ENCODE assay signal across 16 cellular contexts in the genomic region with DNA sequence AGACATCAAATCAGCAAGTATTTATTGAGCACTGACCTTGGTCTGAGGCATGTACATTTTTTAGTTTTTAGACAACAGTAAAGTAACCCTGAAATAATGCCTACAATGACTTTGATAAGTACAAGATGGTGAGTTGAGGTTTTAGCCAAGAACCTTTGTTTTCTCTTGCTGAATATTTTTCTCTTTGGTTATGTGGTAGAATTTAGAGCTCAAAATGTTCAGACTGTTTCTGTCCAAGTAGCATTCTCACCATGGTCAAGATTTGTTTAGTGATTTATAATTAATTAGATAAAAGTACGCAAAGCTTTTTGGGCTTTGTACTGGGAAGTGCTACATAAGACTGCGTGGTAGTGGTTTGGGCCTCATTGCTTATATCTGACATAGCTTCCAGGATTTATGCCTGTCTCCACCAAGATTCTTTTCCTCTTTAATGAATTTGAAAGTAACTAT.
DNase-seq lines count a peak whose midpoint lies in the region; ATAC-seq and TF ChIP-seq lines count a peak whose summit lies in the region.
"Had no signal": no experiment of that assay in that cellular context is flagged by ENCODE, and none has a peak within 500 bp of the region (broad histone marks: within the 10 kb centered on the region; RNA-seq: fewer than 3 reads in every experiment).

No MANE protein-coding gene starts in this region.

- H3K27me3 ChIP-seq in adipocyte (replicated peaks; ENCODE audit: control insufficient read depth, insufficient read depth, low read length) (no peaks in the 10 kb centered on the region), skeletal muscle satellite cell (ENCODE audit: control insufficient read depth, insufficient read depth, low read length) (no peaks in the 10 kb centered on the region)
- H3K27me3 ChIP-seq: BE2C, neural progenitor cell had no signal

- ATAC-seq in stimulated activated naive B cell treated with anti-CD40 and anti-IgM and Interleukin-4, amounts not matched to agents 10 μg/mL and 1 μg/mL and 100 μg/mL, for 72 hours (replicated peaks), result no peak
- ATAC-seq in natural killer cell, result no peak
- ATAC-seq: effector memory CD8-positive, alpha-beta T cell had no signal

- H3K4me3 ChIP-seq in AG10803 (ENCODE audit: low read length) (no peak overlapping the region), adipocyte (ENCODE audit: low read length) (peak overlapping the region; percentile 25), fibroblast of the aortic adventitia (ENCODE audit: low read depth, low read length) (no peak overlapping the region), skeletal muscle satellite cell (ENCODE audit: low read length) (peak overlapping the region; percentile 2)
- H3K4me3 ChIP-seq: neural progenitor cell had no signal

- H3K4me1 ChIP-seq in adipocyte (ENCODE audit: control insufficient read depth, insufficient read depth, low read length) (peaks cover 53% of the 10 kb centered on the region), skeletal muscle satellite cell (ENCODE audit: control insufficient read depth, insufficient read depth, low read length) (peaks cover 46% of the 10 kb centered on the region)

- no peaks in the 10 kb centered on the region for H3K9me3 Mint-ChIP-seq in stimulated activated naive B cell treated with anti-CD40 and anti-IgM and Interleukin-4, amounts not matched to agents 10 μg/mL and 1 μg/mL and 100 μg/mL, for 72 hours
- H3K9me3 Mint-ChIP-seq in natural killer cell, result no peaks in the 10 kb centered on the region
- H3K9me3 Mint-ChIP-seq: effector memory CD8-positive, alpha-beta T cell; neural progenitor cell; T-helper 2 cell treated with Interferon-gamma antibody and Interleukin-4, amounts not matched to agents 5 μg/mL and 100 μg/mL, for 36 hours had no signal

- no peak overlapping the region for H3K9ac ChIP-seq in adipocyte (ENCODE audit: low read length)
- peak overlapping the region; percentile 48 for H3K9ac ChIP-seq in skeletal muscle satellite cell (ENCODE audit: low read depth, low read length)
- H3K9ac ChIP-seq: neural progenitor cell had no signal

- peak overlapping the region; percentile 71 for H3K4me2 ChIP-seq in skeletal muscle satellite cell (ENCODE audit: low read length)
- H3K4me2 ChIP-seq: neural progenitor cell had no signal

- H3K36me3 ChIP-seq in adipocyte (ENCODE audit: control insufficient read depth, insufficient read depth, low read length, severe bottlenecking), result no peaks in the 10 kb centered on the region
- H3K36me3 ChIP-seq in skeletal muscle satellite cell (ENCODE audit: insufficient read depth, low read length), result no peaks in the 10 kb centered on the region
- H3K36me3 ChIP-seq: BE2C, neural progenitor cell had no signal

- TF ChIP-seq CTCF in AG10803 (conservative IDR thresholded peaks at IDR 0.05; ENCODE audit: low read length) (no peak), fibroblast of the aortic adventitia (IDR thresholded peaks at IDR 0.05; ENCODE audit: insufficient read depth, low read length) (no peak), natural killer cell (IDR thresholded peaks at IDR 0.05) (no peak)

- H3K27ac Mint-ChIP-seq in stimulated activated naive B cell treated with anti-CD40 and anti-IgM and Interleukin-4, amounts not matched to agents 10 μg/mL and 1 μg/mL and 100 μg/mL, for 72 hours, result no peak overlapping the region
- H3K27ac Mint-ChIP-seq in natural killer cell, result peak overlapping the region in 1 of 2 donors; percentile 47
- H3K27ac Mint-ChIP-seq: effector memory CD8-positive, alpha-beta T cell; neural progenitor cell; T-helper 2 cell treated with Interferon-gamma antibody and Interleukin-4, amounts not matched to agents 5 μg/mL and 100 μg/mL, for 36 hours had no signal

- no peaks in the 10 kb centered on the region for H3K9me3 ChIP-seq in adipocyte (ENCODE audit: control insufficient read depth, low read length)
- no peaks in the 10 kb centered on the region for H3K9me3 ChIP-seq in skeletal muscle satellite cell (replicated peaks; ENCODE audit: low read length)
- H3K9me3 ChIP-seq: BE2C had no signal

- peaks cover 10 to 21% of the 10 kb centered on the region in 2 donors for H3K4me1 Mint-ChIP-seq in stimulated activated naive B cell treated with anti-CD40 and anti-IgM and Interleukin-4, amounts not matched to agents 10 μg/mL and 1 μg/mL and 100 μg/mL, for 72 hours
- H3K4me1 Mint-ChIP-seq in natural killer cell, result peaks cover 40 to 43% of the 10 kb centered on the region in 2 donors

- no peaks in the 10 kb centered on the region for H3K27me3 Mint-ChIP-seq in stimulated activated naive B cell treated with anti-CD40 and anti-IgM and Interleukin-4, amounts not matched to agents 10 μg/mL and 1 μg/mL and 100 μg/mL, for 72 hours
- H3K27me3 Mint-ChIP-seq in natural killer cell (ENCODE audit: low read depth in 2 of 2), result no peaks in the 10 kb centered on the region
- H3K27me3 Mint-ChIP-seq: effector memory CD8-positive, alpha-beta T cell had no signal

- intact Hi-C loops in natural killer cell (cut with micrococcal nuclease), result no loop called here

- DNase-seq in AG10803 (ENCODE audit: low read depth) (peak; percentile 90), adipocyte (ENCODE audit: low read depth) (peak; percentile 57), fibroblast of the aortic adventitia (ENCODE audit: low read depth) (peak; percentile 85), HUDEP-2 (lab: John Stamatoyannopoulos, UW; ENCODE audit: unreplicated experiment in 76 of 76) (no peak), natural killer cell (no peak)
- DNase-seq in stimulated activated naive B cell treated with anti-CD40 and anti-IgM and Interleukin-4, amounts not matched to agents 10 μg/mL and 1 μg/mL and 100 μg/mL, for 72 hours, result no peak
- no peak for DNase-seq in activated T-cell treated with anti-CD3 and anti-CD28 coated beads, Interleukin-2, amount 50 U/mL, for 1 hour
- DNase-seq: activated CD4-positive, alpha-beta T cell treated with anti-CD3 and anti-CD28 coated beads, Interleukin-2, amount 50 U/mL, for 4 hours; BE2C; effector memory CD8-positive, alpha-beta T cell; NCI-H1930; NCI-H774; trophoblast cell had no signal

- H3K36me3 Mint-ChIP-seq in stimulated activated naive B cell treated with anti-CD40 and anti-IgM and Interleukin-4, amounts not matched to agents 10 μg/mL and 1 μg/mL and 100 μg/mL, for 72 hours, result peaks cover 0 to 8% of the 10 kb centered on the region in 2 donors
- H3K36me3 Mint-ChIP-seq in natural killer cell, result no peaks in the 10 kb centered on the region
- H3K36me3 Mint-ChIP-seq: neural progenitor cell had no signal

- no peak overlapping the region for H3K4me3 Mint-ChIP-seq in stimulated activated naive B cell treated with anti-CD40 and anti-IgM and Interleukin-4, amounts not matched to agents 10 μg/mL and 1 μg/mL and 100 μg/mL, for 72 hours
- no peak overlapping the region for H3K4me3 Mint-ChIP-seq in natural killer cell
- H3K4me3 Mint-ChIP-seq: effector memory CD8-positive, alpha-beta T cell; neural progenitor cell; T-helper 2 cell treated with Interferon-gamma antibody and Interleukin-4, amounts not matched to agents 5 μg/mL and 100 μg/mL, for 36 hours had no signal

Comparison
In these comparisons a context has a peak if more than half of its experiments do, and no peak if none do; other contexts are left out.
1. DNase-seq: peak in AG10803 (single experiment), adipocyte (single experiment) and fibroblast of the aortic adventitia (single experiment); none in stimulated activated naive B cell treated with anti-CD40 and anti-IgM and Interleukin-4, amounts not matched to agents 10 μg/mL and 1 μg/mL and 100 μg/mL, for 72 hours (single experiment), activated T-cell treated with anti-CD3 and anti-CD28 coated beads, Interleukin-2, amount 50 U/mL, for 1 hour (single experiment), HUDEP-2 (0 of 76) and natural killer cell (single experiment).
2. H3K4me3 ChIP-seq: peak in adipocyte (single experiment) and skeletal muscle satellite cell (single experiment); none in AG10803 (single experiment) and fibroblast of the aortic adventitia (single experiment).